1 cellular context compared by ENCODE assay signal in genomic region chr2:238060096-238060541, GRCh38.
TF ChIP-seq lines count a peak whose summit lies in the region.

No MANE protein-coding gene starts in this region.

TF ChIP-seq in K562, 482 proteins besides CTCF, POLR2A, EP300 and RAD21 (continued from another document and continues in another):
- TF ChIP-seq E2F4 (CRISPR knock-in tag; IDR thresholded peaks at IDR 0.05; ENCODE audit: low read depth) (no peak), ZNF778 (CRISPR knock-in tag; IDR thresholded peaks at IDR 0.05) (no peak), KHSRP (IDR thresholded peaks at IDR 0.05) (no peak), PTRF (tag; IDR thresholded peaks at IDR 0.05) (no peak), EHMT2 (IDR thresholded peaks at IDR 0.05) (peak; percentile 32; the same call in 1 of the 2 replicates), ARID2 (IDR thresholded peaks at IDR 0.05) (no peak), SMAD3 (CRISPR knock-in tag; conservative IDR thresholded peaks at IDR 0.05) (no peak), U2AF1 (optimal IDR thresholded peaks at IDR 0.05; ENCODE audit: low read depth, low read length) (no peak), NBN (IDR thresholded peaks at IDR 0.05; ENCODE audit: low read depth) (no peak), ZBTB8A (IDR thresholded peaks at IDR 0.05; ENCODE audit: partially characterized antibody) (no peak), NCOA1 (IDR thresholded peaks at IDR 0.05; ENCODE audit: low read depth) (no peak), ELF2 (CRISPR knock-in tag; IDR thresholded peaks at IDR 0.05) (no peak), UBTF (IDR thresholded peaks at IDR 0.05; ENCODE audit: borderline replicate concordance in 1 of 2, low read depth in 2 of 2, low read length in 2 of 2) (no peak), SMARCC2 (IDR thresholded peaks at IDR 0.05; ENCODE audit: low read depth) (peak; percentile 40; the same call in 1 of the 2 replicates), ELF1 (tag; IDR thresholded peaks at IDR 0.05) (peak; percentile 36; the same call in 1 of the 2 replicates), PPARD (CRISPR knock-in tag; IDR thresholded peaks at IDR 0.05) (no peak), TCF7L2 (IDR thresholded peaks at IDR 0.05; ENCODE audit: low read depth, low read length) (no peak), ZNF668 (CRISPR knock-in tag; IDR thresholded peaks at IDR 0.05) (no peak), CLOCK (CRISPR knock-in tag; IDR thresholded peaks at IDR 0.05; ENCODE audit: borderline replicate concordance) (no peak), VEZF1 (CRISPR knock-in tag; IDR thresholded peaks at IDR 0.05) (no peak), POLR3G (IDR thresholded peaks at IDR 0.05; ENCODE audit: extremely low read depth, insufficient read length, insufficient replicate concordance) (no peak), IRF1 (CRISPR knock-in tag; IDR thresholded peaks at IDR 0.05; ENCODE audit: borderline replicate concordance) (no peak), ZEB2 (IDR thresholded peaks at IDR 0.05) (0 out of 2 replicates have a peak, but pooled peaks have one; percentile 21), ZNF639 (CRISPR knock-in tag; conservative IDR thresholded peaks at IDR 0.05 in 1 of 2, IDR thresholded peaks at IDR 0.05 in 1 of 2) (no peak), FOXM1 (IDR thresholded peaks at IDR 0.05; ENCODE audit: low read depth) (no peak), FOXM1 (CRISPR knock-in tag; IDR thresholded peaks at IDR 0.05; ENCODE audit: low read depth) (0 out of 2 replicates have a peak, but pooled peaks have one; percentile 51), RBM17 (IDR thresholded peaks at IDR 0.05; ENCODE audit: borderline replicate concordance, low read depth, low read length) (no peak), ZNF444 (CRISPR knock-in tag; IDR thresholded peaks at IDR 0.05) (no peak), MLLT1 (IDR thresholded peaks at IDR 0.05) (peak in 1 of 2 experiments; percentile 51; a peak in 1 of 4 replicates), ZNF239 (CRISPR knock-in tag; IDR thresholded peaks at IDR 0.05) (no peak), RB1 (IDR thresholded peaks at IDR 0.05; ENCODE audit: low read depth) (no peak), ARNT (IDR thresholded peaks at IDR 0.05) (no peak), ZNF696 (CRISPR knock-in tag; conservative IDR thresholded peaks at IDR 0.05) (no peak), SPI1 (IDR thresholded peaks at IDR 0.05; ENCODE audit: borderline replicate concordance, low read depth, low read length) (no peak), ZFP1 (CRISPR knock-in tag; IDR thresholded peaks at IDR 0.05) (no peak), FOXK2 (conservative IDR thresholded peaks at IDR 0.05 in 1 of 2, IDR thresholded peaks at IDR 0.05 in 1 of 2; ENCODE audit: low read depth in 2 of 2) (0 out of 4 replicates have a peak, but pooled peaks of 1 of the 2 experiments have one; percentile 19), ARID1B (IDR thresholded peaks at IDR 0.05) (0 out of 2 replicates have a peak, but pooled peaks have one; percentile 21), TCF7 (IDR thresholded peaks at IDR 0.05; ENCODE audit: borderline replicate concordance) (no peak), HMGN3 (IDR thresholded peaks at IDR 0.05; ENCODE audit: borderline replicate concordance, extremely low read depth, insufficient read length, low read depth, low read length) (no peak), JUND (IDR thresholded peaks at IDR 0.05; ENCODE audit: borderline replicate concordance, low read depth, low read length) (no peak), JUND (tag; IDR thresholded peaks at IDR 0.05; ENCODE audit: borderline replicate concordance, low read depth, low read length) (0 out of 3 replicates have a peak, but pooled peaks have one; percentile 14), TAF7 (tag; IDR thresholded peaks at IDR 0.05) (no peak), SAFB (IDR thresholded peaks at IDR 0.05; ENCODE audit: borderline replicate concordance, low read depth, low read length) (no peak), ZNF785 (CRISPR knock-in tag; IDR thresholded peaks at IDR 0.05) (no peak), ZNF589 (CRISPR knock-in tag; IDR thresholded peaks at IDR 0.05; ENCODE audit: low read depth) (0 out of 2 replicates have a peak, but pooled peaks have one; percentile 47), MED1 (CRISPR knock-in tag; IDR thresholded peaks at IDR 0.05; ENCODE audit: borderline replicate concordance) (no peak), SREBF1 (IDR thresholded peaks at IDR 0.05; ENCODE audit: borderline replicate concordance, low read depth, low read length) (no peak)
